ENCODE assay signal across 8 cellular contexts in the genomic region with DNA sequence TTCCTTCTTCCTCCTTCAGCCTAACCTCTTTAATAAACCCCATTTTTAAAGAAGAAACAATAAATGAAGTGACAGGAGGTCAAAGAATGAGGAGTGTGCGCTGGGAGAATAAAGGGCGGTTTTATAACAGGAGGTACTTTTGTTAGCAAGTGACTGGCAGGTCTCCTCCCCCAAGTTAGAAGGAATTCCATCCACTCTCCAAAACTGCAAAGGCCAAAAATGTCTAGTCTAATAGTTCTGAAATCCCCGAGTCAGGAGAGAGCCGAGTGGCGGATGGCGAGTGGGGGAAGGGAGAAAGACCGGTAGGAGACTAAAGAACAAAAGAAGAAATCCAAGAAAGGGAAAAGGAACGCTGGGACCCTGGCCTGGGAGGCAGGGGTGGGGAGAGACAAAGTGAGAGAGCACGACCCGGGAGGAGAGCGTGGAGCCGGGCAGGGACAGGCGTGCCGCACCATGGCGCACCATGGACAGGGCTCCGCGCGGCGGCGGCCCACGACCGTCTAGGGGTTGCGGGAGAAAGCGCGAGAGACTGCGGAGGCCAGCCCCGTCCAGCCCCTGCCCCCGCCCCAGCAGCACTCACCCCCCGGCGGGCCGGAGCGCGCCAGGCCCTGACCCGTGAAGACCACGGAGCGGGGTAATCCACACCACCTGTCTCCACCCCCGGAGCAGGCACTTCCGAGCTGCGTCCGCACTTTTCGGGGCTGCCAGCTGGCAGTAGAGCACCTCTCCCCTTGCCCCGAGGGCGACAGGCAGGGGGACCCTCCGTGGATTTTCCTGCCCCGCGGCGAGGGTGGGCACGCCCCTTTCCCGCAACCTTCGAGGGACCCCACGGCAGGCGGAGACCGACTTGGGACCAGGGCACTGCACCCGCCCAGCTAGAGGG. TPM values are rescaled to one million over a fixed set of nuclear protein-coding genes. Genes with fewer than 3 reads are reported as not detected.
DNase-seq lines count a peak whose midpoint lies in the region; ATAC-seq and TF ChIP-seq lines count a peak whose summit lies in the region.

No MANE protein-coding gene starts in this region.

- no peaks in the 10 kb centered on the region for H3K9me3 ChIP-seq in upper lobe of right lung

- H3K4me3 ChIP-seq in kidney epithelial cell (ENCODE audit: low read depth, low read length) (peak overlapping the region; percentile 79), upper lobe of right lung (no peak overlapping the region)

- ATAC-seq in upper lobe of right lung = peak; percentile 34
- no peak for ATAC-seq in HG03439 (IDR thresholded peaks at IDR 0.05; ENCODE audit: unreplicated experiment)
- ATAC-seq in HG02970 (IDR thresholded peaks at IDR 0.05; ENCODE audit: low FRiP score, unreplicated experiment) = no peak

- intact Hi-C loops in upper lobe of right lung (cut with DNase I) = no loop called here

- no peaks in the 10 kb centered on the region for H3K4me1 ChIP-seq in upper lobe of right lung

- H3K27ac ChIP-seq in upper lobe of right lung = no peak overlapping the region

- H3K27me3 ChIP-seq in kidney epithelial cell (ENCODE audit: control insufficient read depth, insufficient read depth, low read length) = no peaks in the 10 kb centered on the region
- H3K27me3 ChIP-seq in upper lobe of right lung = peaks cover 46% of the 10 kb centered on the region

- H3K36me3 Mint-ChIP-seq in HFFc6 (ENCODE audit: low read depth) (peaks cover 24% of the 10 kb centered on the region), brain (peaks cover 15% of the 10 kb centered on the region)

- H3K27me3 Mint-ChIP-seq in HFFc6 (ENCODE audit: insufficient read depth) (peaks cover 5% of the 10 kb centered on the region; the same call in 1 of the 2 replicates), brain (peaks cover 28% of the 10 kb centered on the region)

- TF ChIP-seq CTCF in HFFc6 (IDR thresholded peaks at IDR 0.05) (no peak), brain (conservative IDR thresholded peaks at IDR 0.05) (no peak), kidney epithelial cell (IDR thresholded peaks at IDR 0.05; ENCODE audit: insufficient read depth, low read length, poor library complexity, severe bottlenecking) (no peak), upper lobe of right lung (IDR thresholded peaks at IDR 0.05) (no peak)

- H3K4me3 Mint-ChIP-seq in HFFc6 (peak overlapping the region; percentile 96), brain (peak overlapping the region; percentile 94 to 98 (median 98))

- H3K9me3 Mint-ChIP-seq in HFFc6 (no peaks in the 10 kb centered on the region), brain (peaks cover 0 to 4% (median 0%) of the 10 kb centered on the region in 5 experiments)

- DNase-seq in AG08395 (ENCODE audit: low spot score) = peak; percentile 38
- peak; percentile 42 for DNase-seq in HFFc6
- no peak for DNase-seq in kidney epithelial cell (ENCODE audit: low read depth)
- DNase-seq in upper lobe of right lung = no peak
- no peak for DNase-seq in UCSD-AML1 (lab: John Stamatoyannopoulos, UW; ENCODE audit: unreplicated experiment)

- H3K4me1 Mint-ChIP-seq in HFFc6 (ENCODE audit: low read depth) (peaks cover 48% of the 10 kb centered on the region), brain (peaks cover 48% of the 10 kb centered on the region)

- H3K27ac Mint-ChIP-seq in HFFc6 = peak overlapping the region; percentile 83
- peak overlapping the region; percentile 98 to 100 (median 99) for H3K27ac Mint-ChIP-seq in brain

- H3K36me3 ChIP-seq in kidney epithelial cell (ENCODE audit: control insufficient read depth, insufficient read depth, low read length) (no peaks in the 10 kb centered on the region), upper lobe of right lung (no peaks in the 10 kb centered on the region)

RNA-seq across cellular contexts. Expression of a gene that starts 1.6 kb away (rescaled TPM):
- 100 to 1,000 TPM; 194 to 317 (median 206) TPM for total RNA-seq in HFFc6 (2021; fragmentation: NEBNext Ultra II Directional; extraction: Animal tissue kit (Norgen Biotek cat#: 25700))
- polyA plus RNA-seq in brain (ENCODE audit: insufficient read depth, low read depth, low replicate concordance) = 85.4 TPM
- total RNA-seq in kidney epithelial cell = 190 and 196 TPM in 2 replicates
- 1.8 TPM for total RNA-seq in upper lobe of right lung

Comparison
In these comparisons a context has a peak if more than half of its experiments do, and no peak if none do; other contexts are left out.
1. DNase-seq: peak in AG08395 (single experiment) and HFFc6 (single experiment); none in kidney epithelial cell (single experiment), upper lobe of right lung (single experiment) and UCSD-AML1 (single experiment).
2. RNA of a gene that starts 1.6 kb away (total RNA-seq): 194 to 317 TPM in HFFc6 and 190 to 196 TPM in kidney epithelial cell; 1.8 TPM in upper lobe of right lung (single experiment); every median in the first group is over 10 times any median in the second.